ENCODE assay signal across 13 cellular contexts in the genomic region with DNA sequence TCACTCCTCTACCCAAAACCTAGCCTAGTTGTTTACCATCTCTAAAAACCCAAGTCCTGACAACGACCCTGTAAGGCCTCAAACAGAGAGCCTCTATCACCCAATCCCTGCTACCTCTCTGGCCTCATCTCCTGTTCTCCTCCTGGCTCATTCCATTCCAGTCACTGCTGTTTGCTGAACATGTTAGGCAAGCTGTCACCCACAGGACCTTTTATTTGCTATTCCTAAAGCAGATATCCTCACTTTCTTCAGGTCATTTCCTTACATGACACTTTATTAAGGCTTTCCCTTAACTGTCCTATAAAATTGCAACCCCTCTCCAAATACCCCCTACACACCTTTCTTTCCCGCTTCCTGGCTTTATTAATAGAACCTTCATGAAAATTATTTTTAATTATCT.
DNase-seq lines count a peak whose midpoint lies in the region; ATAC-seq and TF ChIP-seq lines count a peak whose summit lies in the region.
"Had no signal": no experiment of that assay in that cellular context is flagged by ENCODE, and none has a peak within 500 bp of the region (broad histone marks: within the 10 kb centered on the region; RNA-seq: fewer than 3 reads in every experiment).

No MANE protein-coding gene starts in this region.

- TF ChIP-seq POLR2A in lower leg skin (IDR thresholded peaks at IDR 0.05) = no peak

- TF ChIP-seq CTCF in left lung (IDR thresholded peaks at IDR 0.05) = no peak
- no peak for TF ChIP-seq CTCF in lower leg skin (IDR thresholded peaks at IDR 0.05)

- H3K4me3 Mint-ChIP-seq in stimulated activated naive CD8-positive, alpha-beta T cell treated with anti-CD3 and anti-CD28 coated beads, Interleukin-15, Interleukin-2, amounts not matched to agents 100 ng/mL and 50 ng/mL, for 24 hours = no peak overlapping the region
- peak overlapping the region; percentile 1 for H3K4me3 Mint-ChIP-seq in central memory CD8-positive, alpha-beta T cell

- no peaks in the 10 kb centered on the region for H3K9me3 ChIP-seq in left lung

- no peak for DNase-seq in stimulated activated naive CD8-positive, alpha-beta T cell treated with anti-CD3 and anti-CD28 coated beads, Interleukin-15, Interleukin-2, amounts not matched to agents 100 U/mL and 50 U/mL, for 24 hours
- DNase-seq in central memory CD8-positive, alpha-beta T cell (ENCODE audit: low spot score in 2 of 2) = no peak
- DNase-seq in left lung (no peak), NCI-H1048 (lab: John Stamatoyannopoulos, UW) (no peak), GM03348 (ENCODE audit: low spot score) (no peak), lower leg skin (ENCODE audit: low spot score in 2 of 2) (no peak), T-helper 9 cell (no peak)
- DNase-seq: activated CD8-positive, alpha-beta memory T cell treated with anti-CD3 and anti-CD28 coated beads, Interleukin-2, amount 50 U/mL, for 48 hours; NCI-H1417 treated with DMSO at 0.1 percent for 48 hours; NCI-H526; stimulated activated CD4-positive, alpha-beta T cell treated with anti-CD3 and anti-CD28 coated beads, Interleukin-4, amount 100 ng/mL, for 24 hours; stimulated activated naive CD4-positive, alpha-beta T cell had no signal

- 70 to 75% methylated on average over 2 of the region's 2 CpGs for WGBS in lower leg skin, 2 donors

- H3K27me3 Mint-ChIP-seq in stimulated activated naive CD8-positive, alpha-beta T cell treated with anti-CD3 and anti-CD28 coated beads, Interleukin-15, Interleukin-2, amounts not matched to agents 100 ng/mL and 50 ng/mL, for 24 hours = no peaks in the 10 kb centered on the region
- no peaks in the 10 kb centered on the region for H3K27me3 Mint-ChIP-seq in central memory CD8-positive, alpha-beta T cell

- H3K4me1 Mint-ChIP-seq in stimulated activated naive CD8-positive, alpha-beta T cell treated with anti-CD3 and anti-CD28 coated beads, Interleukin-15, Interleukin-2, amounts not matched to agents 100 ng/mL and 50 ng/mL, for 24 hours (ENCODE audit: low read depth) = peaks cover 88% of the 10 kb centered on the region
- H3K4me1 Mint-ChIP-seq in central memory CD8-positive, alpha-beta T cell = peaks cover 70% of the 10 kb centered on the region

- no peak for ATAC-seq in stimulated activated naive CD8-positive, alpha-beta T cell treated with anti-CD3 and anti-CD28 coated beads, Interleukin-15, Interleukin-2, amounts not matched to agents 100 U/mL and 50 U/mL, for 24 hours
- ATAC-seq in central memory CD8-positive, alpha-beta T cell (replicated peaks; ENCODE audit: extremely low read depth, poor library complexity, severe bottlenecking) = no peak
- ATAC-seq in left lung = peak; percentile 22

- H3K36me3 Mint-ChIP-seq in stimulated activated naive CD8-positive, alpha-beta T cell treated with anti-CD3 and anti-CD28 coated beads, Interleukin-15, Interleukin-2, amounts not matched to agents 100 ng/mL and 50 ng/mL, for 24 hours (ENCODE audit: low read depth) = peaks cover 10% of the 10 kb centered on the region
- H3K36me3 Mint-ChIP-seq in central memory CD8-positive, alpha-beta T cell (ENCODE audit: insufficient read depth) = peaks cover 11% of the 10 kb centered on the region

- no peaks in the 10 kb centered on the region for H3K9me3 Mint-ChIP-seq in stimulated activated naive CD8-positive, alpha-beta T cell treated with anti-CD3 and anti-CD28 coated beads, Interleukin-15, Interleukin-2, amounts not matched to agents 100 ng/mL and 50 ng/mL, for 24 hours
- no peaks in the 10 kb centered on the region for H3K9me3 Mint-ChIP-seq in central memory CD8-positive, alpha-beta T cell

- H3K4me3 ChIP-seq in left lung (no peak overlapping the region), lower leg skin (ENCODE audit: low read depth, poor library complexity, severe bottlenecking) (no peak overlapping the region)

- intact Hi-C loops in left lung (cut with DNase I) = loop anchor here in 1 of 2 donors (5.0 kb wide), 1 partner anchor 44 kb away; no protein-coding TSS in a partner anchor
- intact Hi-C loops in lower leg skin (cut with DNase I; ENCODE audit: low total_unique reads) = no loop called here

- H3K27me3 ChIP-seq in left lung = no peaks in the 10 kb centered on the region

- H3K27ac Mint-ChIP-seq in stimulated activated naive CD8-positive, alpha-beta T cell treated with anti-CD3 and anti-CD28 coated beads, Interleukin-15, Interleukin-2, amounts not matched to agents 100 ng/mL and 50 ng/mL, for 24 hours = peak overlapping the region; percentile 14
- peak overlapping the region; percentile 46 for H3K27ac Mint-ChIP-seq in central memory CD8-positive, alpha-beta T cell (ENCODE audit: low read depth)

- no peaks in the 10 kb centered on the region for H3K36me3 ChIP-seq in left lung

- H3K4me1 ChIP-seq in left lung = peaks cover 29 to 50% of the 10 kb centered on the region in 2 donors

- peak overlapping the region in 1 of 2 donors; percentile 48 for H3K27ac ChIP-seq in left lung
